16 cellular contexts compared by ENCODE assay signal in the genomic region with DNA sequence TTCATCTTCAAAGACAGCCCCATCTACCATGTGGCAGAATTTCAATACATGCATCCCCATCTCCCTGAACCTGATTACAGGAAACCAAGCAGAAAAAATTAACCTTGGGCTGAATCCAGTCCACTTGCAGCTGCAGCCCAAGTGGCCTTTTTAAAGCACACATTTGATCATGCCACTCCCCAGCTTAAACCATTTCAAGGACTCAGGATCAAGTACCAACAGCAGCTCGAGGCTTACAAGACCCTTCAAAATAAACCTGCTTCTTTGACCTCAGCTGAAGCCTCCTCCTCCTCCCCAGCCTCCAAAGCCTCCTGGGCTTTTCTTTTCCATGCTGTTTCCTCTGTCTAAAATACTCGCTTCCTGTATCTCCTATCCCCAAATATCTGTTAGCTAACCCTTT. TPM values are rescaled to one million over a fixed set of nuclear protein-coding genes. Genes with fewer than 3 reads are reported as not detected.
DNase-seq lines count a peak whose midpoint lies in the region; ATAC-seq and TF ChIP-seq lines count a peak whose summit lies in the region.
"Had no signal": no experiment of that assay in that cellular context is flagged by ENCODE, and none has a peak within 500 bp of the region (broad histone marks: within the 10 kb centered on the region; RNA-seq: fewer than 3 reads in every experiment).

No MANE protein-coding gene starts in this region.

- H3K36me3 ChIP-seq in left lung = no peaks in the 10 kb centered on the region
- H3K36me3 ChIP-seq: BLaER1, HAP-1 had no signal

- TF ChIP-seq CTCF in left lung (IDR thresholded peaks at IDR 0.05) = no peak

- H3K9me3 ChIP-seq in left lung = peaks cover 0 to 4% of the 10 kb centered on the region in 2 donors
- H3K9me3 ChIP-seq: A549, BLaER1, HAP-1 had no signal

- H3K4me1 ChIP-seq in left lung = peaks cover 0 to 4% of the 10 kb centered on the region in 2 donors
- H3K4me1 ChIP-seq: A549, BLaER1, HAP-1 had no signal

- H3K27ac ChIP-seq in left lung = no peak overlapping the region
- no peak overlapping the region for H3K27ac ChIP-seq in caudate nucleus (ENCODE audit: low read depth, low read length)
- H3K27ac ChIP-seq: 22Rv1, A549, BLaER1, GM23248, HL-60 had no signal

- intact Hi-C loops in left lung (cut with DNase I) = no loop called here

- TF ChIP-seq POLR2A in GM18505 (IDR thresholded peaks at IDR 0.05; ENCODE audit: borderline replicate concordance, extremely low read depth, insufficient read depth, insufficient read length) = no peak

- ATAC-seq in left lung (peak; percentile 87), GM18505 (IDR thresholded peaks at IDR 0.05; ENCODE audit: unreplicated experiment) (no peak)
- ATAC-seq: A549 had no signal

- H3K27me3 ChIP-seq in left lung = no peaks in the 10 kb centered on the region
- H3K27me3 ChIP-seq: BLaER1 had no signal

- DNase-seq in NCI-H2029 treated with DMSO at 0.1 percent for 48 hours (lab: John Stamatoyannopoulos, UW) = peak; percentile 61
- DNase-seq in NCI-H2029 (lab: John Stamatoyannopoulos, UW) = no peak
- peak; percentile 64 for DNase-seq in NCI-H187 treated with DMSO at 0.1 percent for 48 hours (lab: John Stamatoyannopoulos, UW)
- DNase-seq in NCI-H524 treated with DMSO at 0.1 percent for 48 hours (lab: John Stamatoyannopoulos, UW) = peak; percentile 82
- no peak for DNase-seq in left lung
- no peak for DNase-seq in caudate nucleus (lab: John Stamatoyannopoulos, UW)
- DNase-seq in stimulated activated naive CD4-positive, alpha-beta T cell treated with Interleukin-2 at 50 U/mL for 16 hours (lab: John Stamatoyannopoulos, UW) = no peak
- DNase-seq: Calu3; CD4-positive, alpha-beta memory T cell; GM23248 had no signal

- H3K4me3 ChIP-seq in left lung = no peak overlapping the region
- H3K4me3 ChIP-seq: A549, BLaER1, GM23248, HAP-1 had no signal

RNA-seq across cellular contexts. Expression of gene KIT, which starts 50.7 kb away (rescaled TPM):
- 10 to 100 TPM in 1 of 2 donors, 1 to 10 TPM in 1; 9.6 to 10.9 TPM for total RNA-seq in left lung
- total RNA-seq: Calu3 had no signal

Comparison
In these comparisons a context has a peak if more than half of its experiments do, and no peak if none do; other contexts are left out.
1. DNase-seq: peak in NCI-H2029 treated with DMSO at 0.1 percent for 48 hours (single experiment), NCI-H187 treated with DMSO at 0.1 percent for 48 hours (single experiment) and NCI-H524 treated with DMSO at 0.1 percent for 48 hours (single experiment); none in NCI-H2029 (single experiment), left lung (0 of 2), caudate nucleus (0 of 61) and stimulated activated naive CD4-positive, alpha-beta T cell treated with Interleukin-2 at 50 U/mL for 16 hours (single experiment).